Comparison of ENCODE assay signal across 8 cellular contexts in the genomic region with DNA sequence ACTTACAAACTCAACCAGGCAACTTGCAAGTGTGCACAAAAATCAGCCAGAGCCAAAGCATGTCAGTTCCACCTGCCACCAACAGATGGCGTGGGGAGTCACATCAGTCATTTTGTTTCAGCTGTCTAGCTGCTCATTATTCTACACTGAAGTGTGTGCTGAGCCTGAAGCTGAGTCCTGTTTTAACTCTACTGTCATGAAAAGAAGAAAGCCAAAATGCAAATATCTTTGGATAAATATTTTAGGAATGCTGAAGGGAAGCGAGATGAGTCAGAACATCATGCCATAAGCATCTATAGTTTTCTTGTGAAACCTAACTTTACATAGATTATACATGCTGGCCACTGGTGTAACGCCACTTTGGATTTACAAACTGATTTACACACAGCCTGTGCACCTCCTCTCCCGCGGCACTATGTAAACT.
A peak's percentile ranks its signal among the peaks of the same experiment; 100 is the strongest.
DNase-seq lines count a peak whose midpoint lies in the region; ATAC-seq and TF ChIP-seq lines count a peak whose summit lies in the region.

No MANE protein-coding gene starts in this region.

- TF ChIP-seq CTCF in coronary artery (IDR thresholded peaks at IDR 0.05) (peak; percentile 79), liver (IDR thresholded peaks at IDR 0.05; ENCODE audit: low read depth, low read length, missing input control) (peak; percentile 96)

- H3K27me3 ChIP-seq in liver (ENCODE audit: control insufficient read depth in 4 of 4, insufficient read depth in 4 of 4, low read length in 3 of 4) = no peaks in the 10 kb centered on the region

- H3K9me3 ChIP-seq in liver (ENCODE audit: control insufficient read depth in 4 of 4, low read length in 3 of 4) = no peaks in the 10 kb centered on the region

- H3K9ac ChIP-seq in liver (ENCODE audit: low read depth in 1 of 2, low read length in 2 of 2) = no peak overlapping the region

- no peak for ATAC-seq in HG02938 (IDR thresholded peaks at IDR 0.05; ENCODE audit: unreplicated experiment)

- peak; percentile 61 for DNase-seq in activated gamma-delta T cell treated with Interleukin-2 at 50 U/mL for 16 hours
- DNase-seq in activated gamma-delta T cell (lab: John Stamatoyannopoulos, UW) = no peak
- peak; percentile 45 for DNase-seq in NCI-H2171 (lab: John Stamatoyannopoulos, UW)
- peak; percentile 45 to 64 for DNase-seq in activated CD4-positive, alpha-beta T cell treated with anti-CD3 and anti-CD28 coated beads for 4 hours
- no peak for DNase-seq in coronary artery (ENCODE audit: low spot score)
- peak; percentile 37 to 66 (median 44) for DNase-seq in stimulated activated CD4-positive, alpha-beta T cell treated with anti-CD3 and anti-CD28 coated beads, TNF-alpha, amount 100 ng/mL, for 24 hours (ENCODE audit: low read depth in 3 of 3)

- no peak overlapping the region for H3K4me3 ChIP-seq in coronary artery
- H3K4me3 ChIP-seq in liver (ENCODE audit: low read depth in 1 of 3, low read length in 3 of 3) = no peak overlapping the region

- H3K4me1 ChIP-seq in liver (ENCODE audit: control insufficient read depth in 4 of 4, insufficient read depth in 4 of 4, low read length in 3 of 4) = peaks cover 0 to 1% (median 0%) of the 10 kb centered on the region in 4 donors

- H3K27ac ChIP-seq in coronary artery (peak overlapping the region in 1 of 2 donors; percentile 42), liver (ENCODE audit: low read depth in 1 of 2, low read length in 2 of 2) (no peak overlapping the region)

- 21% methylated on average over 5 of the region's 5 CpGs for WGBS in liver

- no peaks in the 10 kb centered on the region for H3K36me3 ChIP-seq in liver (ENCODE audit: control insufficient read depth in 4 of 4, insufficient read depth in 3 of 4, low read depth in 1 of 4, low read length in 3 of 4)

- peak; percentile 82 to 90 for TF ChIP-seq RAD21 in liver (IDR thresholded peaks at IDR 0.05)

TF ChIP-seq in liver, 16 proteins besides CTCF, POLR2A, EP300 and RAD21:
- peak; percentile 32 for TF ChIP-seq YY1 (IDR thresholded peaks at IDR 0.05)
- peak in 1 of 2 donors; percentile 8 for TF ChIP-seq HNF4A (conservative IDR thresholded peaks at IDR 0.05)
- no peak for TF ChIP-seq TAF1 (conservative IDR thresholded peaks at IDR 0.05)

Comparison
In these comparisons a context has a peak if more than half of its experiments do, and no peak if none do; other contexts are left out.
1. DNase-seq: peak in activated gamma-delta T cell treated with Interleukin-2 at 50 U/mL for 16 hours (single experiment), NCI-H2171 (single experiment), activated CD4-positive, alpha-beta T cell treated with anti-CD3 and anti-CD28 coated beads for 4 hours (2 of 2) and stimulated activated CD4-positive, alpha-beta T cell treated with anti-CD3 and anti-CD28 coated beads, TNF-alpha, amount 100 ng/mL, for 24 hours (3 of 3); none in activated gamma-delta T cell (single experiment) and coronary artery (single experiment).